In genomic region chr14:104752338-104752734, GRCh38 we compare ENCODE assay signal across 8 cellular contexts. TPM values are rescaled to one million over a fixed set of nuclear protein-coding genes. Genes with fewer than 3 reads are reported as not detected.
A peak's percentile ranks its signal among the peaks of the same experiment; 100 is the strongest.
DNase-seq lines count a peak whose midpoint lies in the region; ATAC-seq, FAIRE-seq and TF ChIP-seq lines count a peak whose summit lies in the region.

No MANE protein-coding gene starts in this region.

- intact Hi-C loops in K562 (cut with micrococcal nuclease) = loop anchor here (5.0 kb wide), 1 partner anchor 75 kb away; no protein-coding TSS in a partner anchor

- CTCF ChIA-PET in K562 (lab: Yijun Ruan, JAX; ENCODE audit: low intra/inter-chr PET ratio) = no interaction called here

- peaks cover 28% of the 10 kb centered on the region; the same call in 2 of the 3 replicates for H3K36me3 ChIP-seq in K562 (ENCODE audit: control insufficient read depth, insufficient read depth, low read length)

- peak overlapping the region; percentile 99 for H3K27ac ChIP-seq in K562 (ENCODE audit: extremely low read depth, low read depth, low read length)

- in situ Hi-C loops in K562 (cut with MboI) = no loop called here

- H3K79me2 ChIP-seq in K562 (ENCODE audit: control insufficient read depth, insufficient read depth, low read length) = peaks cover 26% of the 10 kb centered on the region

- H3K27me3 ChIP-seq in K562 (ENCODE audit: control insufficient read depth in 2 of 2, insufficient read depth in 2 of 2, low read length in 2 of 2) = no peaks in the 10 kb centered on the region

- peak overlapping the region; percentile 82 for H3K27ac Mint-ChIP-seq in activated naive CD4-positive, alpha-beta T cell treated with anti-CD3 and anti-CD28 coated beads, Interleukin-2, amount 50 U/mL, for 24 hours
- H3K27ac Mint-ChIP-seq in mesothelial cell of epicardium = peak overlapping the region; percentile 95

- peak; percentile 70 for TF ChIP-seq POLR2A in K562 (conservative IDR thresholded peaks at IDR 0.05)

- H3K4me2 ChIP-seq in K562 (ENCODE audit: insufficient read depth, low read length) = peak overlapping the region; percentile 86

- POLR2A ChIA-PET in K562 (lab: Yijun Ruan, JAX) = interaction anchor here (0.6 to 2.0 kb wide), 17 partner anchors 10 to 1222 kb away, joined by 3 to 7 read pairs (median 4); partner anchors contain the start of gene ADSS1

- H4K20me1 ChIP-seq in K562 (replicated peaks; ENCODE audit: control insufficient read depth, insufficient read depth, low read length) = 0 out of 2 replicates have a peak, but pooled peaks cover 8% of the 10 kb centered on the region

- FAIRE-seq in K562 (lab: Jason Lieb, UNC) = no peak

- peak overlapping the region; percentile 92 to 94 for H3K9ac ChIP-seq in K562 (ENCODE audit: insufficient read depth in 1 of 2, low read depth in 2 of 2, low read length in 2 of 2)

- peak overlapping the region; percentile 98 for H2AFZ ChIP-seq in K562 (ENCODE audit: low read depth, low read length)

- H3K4me1 ChIP-seq in K562 (replicated peaks in 1 of 2; ENCODE audit: control insufficient read depth in 2 of 2, insufficient read depth in 2 of 2, low read length in 2 of 2) = peaks cover 9 to 44% of the 10 kb centered on the region in 2 experiments; a peak in 3 of 5 replicates

- H3K4me3 Mint-ChIP-seq in activated naive CD4-positive, alpha-beta T cell treated with anti-CD3 and anti-CD28 coated beads, Interleukin-2, amount 50 U/mL, for 24 hours = peak overlapping the region; percentile 92
- peak overlapping the region; percentile 90 for H3K4me3 Mint-ChIP-seq in mesothelial cell of epicardium

- ATAC-seq in HG03558 (IDR thresholded peaks at IDR 0.05; ENCODE audit: extremely low read depth, unreplicated experiment) (peak; percentile 61), K562 (peak; percentile 95), HG02852 (IDR thresholded peaks at IDR 0.05; ENCODE audit: unreplicated experiment) (no peak)

- TF ChIP-seq RAD21 in K562 (CRISPR knock-in tag; conservative IDR thresholded peaks at IDR 0.05 in 1 of 2, IDR thresholded peaks at IDR 0.05 in 1 of 2) = no peak

- no peak for DNase-seq in activated naive CD4-positive, alpha-beta T cell treated with Interleukin-2 at 50 U/mL for 16 hours
- DNase-seq in K562 (ENCODE audit: extremely low read depth in 1 of 4, low spot score in 3 of 4) (no peak), mesothelial cell of epicardium (ENCODE audit: low spot score in 2 of 2, unreplicated experiment in 2 of 2) (no peak), NCI-H187 (lab: John Stamatoyannopoulos, UW) (no peak), occipital lobe (lab: John Stamatoyannopoulos, UW) (no peak)

- BruUV-seq in K562 (replicated peaks; lab: Mats Ljungman, UMichigan) = TSS peak; percentile 89

- no peak for TF ChIP-seq EP300 in K562 (IDR thresholded peaks at IDR 0.05; ENCODE audit: low read length)

- no peaks in the 10 kb centered on the region for H3K36me3 Mint-ChIP-seq in activated naive CD4-positive, alpha-beta T cell treated with anti-CD3 and anti-CD28 coated beads, Interleukin-2, amount 50 U/mL, for 24 hours
- peaks cover 2% of the 10 kb centered on the region for H3K36me3 Mint-ChIP-seq in mesothelial cell of epicardium

- no peaks in the 10 kb centered on the region for H3K9me3 Mint-ChIP-seq in activated naive CD4-positive, alpha-beta T cell treated with anti-CD3 and anti-CD28 coated beads, Interleukin-2, amount 50 U/mL, for 24 hours
- no peaks in the 10 kb centered on the region for H3K9me3 Mint-ChIP-seq in mesothelial cell of epicardium

- 0% methylated on average over 15 of the region's 32 CpGs for WGBS in K562 (ENCODE audit: insufficient coverage, low coverage, missing lambda C conversion rate)

- H3K9me3 ChIP-seq in K562 (replicated peaks; ENCODE audit: control insufficient read depth, insufficient read depth, low read depth, low read length) = 0 out of 2 replicates have a peak, but pooled peaks cover 4% of the 10 kb centered on the region

- no peaks in the 10 kb centered on the region for H3K27me3 Mint-ChIP-seq in activated naive CD4-positive, alpha-beta T cell treated with anti-CD3 and anti-CD28 coated beads, Interleukin-2, amount 50 U/mL, for 24 hours
- H3K27me3 Mint-ChIP-seq in mesothelial cell of epicardium (ENCODE audit: low read depth) = no peaks in the 10 kb centered on the region

- 0 out of 6 replicates have a peak, but pooled peaks of 1 of the 3 experiments have one; percentile 24 for TF ChIP-seq CTCF in K562 (IDR thresholded peaks at IDR 0.05 in 2 of 3, conservative IDR thresholded peaks at IDR 0.05 in 1 of 3; ENCODE audit: insufficient read depth in 2 of 3, low read depth in 1 of 3, low read length in 3 of 3)
- TF ChIP-seq CTCF in mesothelial cell of epicardium (IDR thresholded peaks at IDR 0.05; ENCODE audit: unreplicated experiment) = no peak

- peaks cover 31% of the 10 kb centered on the region for H3K4me1 Mint-ChIP-seq in activated naive CD4-positive, alpha-beta T cell treated with anti-CD3 and anti-CD28 coated beads, Interleukin-2, amount 50 U/mL, for 24 hours
- H3K4me1 Mint-ChIP-seq in mesothelial cell of epicardium = peaks cover 30% of the 10 kb centered on the region

- H3K9me1 ChIP-seq in K562 (ENCODE audit: control insufficient read depth, insufficient read depth, low read length) = no peaks in the 10 kb centered on the region

- peak overlapping the region; percentile 98 for H3K4me3 ChIP-seq in K562

RNA-seq across cellular contexts. Expression of gene SIVA1, which starts 0.6 kb away (rescaled TPM):
- total RNA-seq in K562 (2011; cell fraction: chromatin; rRNA removed; ENCODE audit: low replicate concordance) = 12.2 and 40.0 TPM in 2 replicates
- total RNA-seq in K562 (2011; cell fraction: nucleolus; rRNA removed) = 43.4 and 62.2 TPM in 2 replicates
- 31.2 and 34.7 TPM in 2 replicates for total RNA-seq in K562 (2011; cell fraction: nucleoplasm; rRNA removed)
- total RNA-seq in K562 (2014; rRNA removed) = 186 and 216 TPM in 2 replicates
- total RNA-seq in K562 (2014; rRNA removed; fragmentation: Illumina TruSeq; extraction: Trizol) = 4.8 and 6.1 TPM in 2 replicates
- 55.9 and 57.8 TPM in 2 replicates for total RNA-seq in K562 (2015; rRNA removed; fragmentation: Illumina TruSeq; extraction: Trizol)
- total RNA-seq in K562 (2021) = 111 and 113 TPM in 2 replicates
- 54.2 and 66.2 TPM in 2 replicates for polyA plus RNA-seq in K562 (2011; rRNA removed)
- 115 and 354 TPM in 2 replicates for polyA plus RNA-seq in K562 (2011; cell fraction: cytosol; rRNA removed)
- polyA plus RNA-seq in K562 (2011; cell fraction: nucleus; rRNA removed) = 75.6 and 121 TPM in 2 replicates
- 69.5 and 80.9 TPM in 2 replicates for polyA plus RNA-seq in K562 (2012)
- 7.8 and 43.9 TPM in 2 replicates for polyA plus RNA-seq in K562 (2014; fragmentation: Illumina TruSeq; extraction: Trizol)
- 10 to 100 TPM in 1 of 2 experiments, 1 to 10 TPM in 1; 4.2 to 20.6 TPM for polyA plus RNA-seq in K562 (2014; fragmentation: Nextera tagmentation; extraction: Ambion mirVana)
- 138 and 148 TPM in 2 replicates for polyA plus RNA-seq in K562 (2014; rRNA removed)
- 6.6 and 10.6 TPM in 2 replicates for polyA minus RNA-seq in K562 (2011; rRNA and poly(A)+ RNA removed)
- 31.0 and 34.2 TPM in 2 replicates for polyA minus RNA-seq in K562 (2011; cell fraction: cytosol; rRNA and poly(A)+ RNA removed)
- polyA minus RNA-seq in K562 (2011; cell fraction: nucleus; rRNA and poly(A)+ RNA removed) = 16.2 and 20.1 TPM in 2 replicates
- 68.7 to 70.9 TPM (median 70.9 TPM) in 3 replicates for total RNA-seq in mesothelial cell of epicardium
- total RNA-seq in occipital lobe = 21.2 TPM

RNA-seq across cellular contexts. Expression of gene ADSS1, which starts 28.3 kb away (rescaled TPM):
- total RNA-seq in K562 (2011; cell fraction: chromatin; rRNA removed; ENCODE audit: low replicate concordance) = 17.1 and 35.0 TPM in 2 replicates
- 12.5 and 17.5 TPM in 2 replicates for total RNA-seq in K562 (2011; cell fraction: nucleolus; rRNA removed)
- 16.8 and 20.0 TPM in 2 replicates for total RNA-seq in K562 (2011; cell fraction: nucleoplasm; rRNA removed)
- 4.4 and 5.9 TPM in 2 replicates for total RNA-seq in K562 (2014; rRNA removed)
- total RNA-seq in K562 (2014; rRNA removed; fragmentation: Illumina TruSeq; extraction: Trizol) = 2.0 and 2.2 TPM in 2 replicates
- 3.5 and 3.6 TPM in 2 replicates for total RNA-seq in K562 (2015; rRNA removed; fragmentation: Illumina TruSeq; extraction: Trizol)
- 4.2 and 4.9 TPM in 2 replicates for total RNA-seq in K562 (2021)
- polyA plus RNA-seq in K562 (2011; rRNA removed) = 4.2 and 5.2 TPM in 2 replicates
- polyA plus RNA-seq in K562 (2011; cell fraction: cytosol; rRNA removed) = 2.7 and 4.0 TPM in 2 replicates
- 39.1 and 54.9 TPM in 2 replicates for polyA plus RNA-seq in K562 (2011; cell fraction: nucleus; rRNA removed)
- 6.0 and 16.4 TPM in 2 replicates for polyA plus RNA-seq in K562 (2012)
- 3.9 and 4.3 TPM in 2 replicates for polyA plus RNA-seq in K562 (2014; fragmentation: Illumina TruSeq; extraction: Trizol)
- polyA plus RNA-seq in K562 (2014; fragmentation: Nextera tagmentation; extraction: Ambion mirVana) = under 1 TPM; 0.53 to 0.74 TPM
- polyA plus RNA-seq in K562 (2014; rRNA removed) = 3.6 and 5.3 TPM in 2 replicates
- polyA minus RNA-seq in K562 (2011; rRNA and poly(A)+ RNA removed) = 2.6 and 2.7 TPM in 2 replicates
- 1.3 and 1.6 TPM in 2 replicates for polyA minus RNA-seq in K562 (2011; cell fraction: cytosol; rRNA and poly(A)+ RNA removed)
- polyA minus RNA-seq in K562 (2011; cell fraction: nucleus; rRNA and poly(A)+ RNA removed) = 6.4 and 9.8 TPM in 2 replicates
- total RNA-seq in mesothelial cell of epicardium = 14.1 to 17.1 TPM (median 14.4 TPM) in 3 replicates
- total RNA-seq in occipital lobe = 4.8 TPM

RNA-seq across cellular contexts. Expression of gene AKT1, which starts 43.2 kb away (rescaled TPM):
- 90.8 and 209 TPM in 2 replicates for total RNA-seq in K562 (2011; cell fraction: chromatin; rRNA removed; ENCODE audit: low replicate concordance)
- total RNA-seq in K562 (2011; cell fraction: nucleolus; rRNA removed) = 135 and 136 TPM in 2 replicates
- 81.8 and 88.4 TPM in 2 replicates for total RNA-seq in K562 (2011; cell fraction: nucleoplasm; rRNA removed)
- 80.1 and 91.2 TPM in 2 replicates for total RNA-seq in K562 (2014; rRNA removed)
- 25.9 and 37.5 TPM in 2 replicates for total RNA-seq in K562 (2014; rRNA removed; fragmentation: Illumina TruSeq; extraction: Trizol)
- 74.5 and 75.1 TPM in 2 replicates for total RNA-seq in K562 (2015; rRNA removed; fragmentation: Illumina TruSeq; extraction: Trizol)
- 117 and 132 TPM in 2 replicates for total RNA-seq in K562 (2021)
- 71.8 and 79.3 TPM in 2 replicates for polyA plus RNA-seq in K562 (2011; rRNA removed)
- 96.5 and 143 TPM in 2 replicates for polyA plus RNA-seq in K562 (2011; cell fraction: cytosol; rRNA removed)
- polyA plus RNA-seq in K562 (2011; cell fraction: nucleus; rRNA removed) = 217 and 312 TPM in 2 replicates
- polyA plus RNA-seq in K562 (2012) = 86.9 and 120 TPM in 2 replicates
- polyA plus RNA-seq in K562 (2014; fragmentation: Illumina TruSeq; extraction: Trizol) = 82.0 and 89.7 TPM in 2 replicates
- polyA plus RNA-seq in K562 (2014; fragmentation: Nextera tagmentation; extraction: Ambion mirVana) = 1 to 10 TPM in 1 of 2 experiments, under 1 TPM in 1; 0.49 to 1.3 TPM
- polyA plus RNA-seq in K562 (2014; rRNA removed) = 106 TPM in 2 replicates
- polyA minus RNA-seq in K562 (2011; rRNA and poly(A)+ RNA removed) = 41.9 and 67.3 TPM in 2 replicates
- polyA minus RNA-seq in K562 (2011; cell fraction: cytosol; rRNA and poly(A)+ RNA removed) = 64.3 and 80.4 TPM in 2 replicates
- polyA minus RNA-seq in K562 (2011; cell fraction: nucleus; rRNA and poly(A)+ RNA removed) = 29.8 and 38.1 TPM in 2 replicates
- 116 to 122 TPM (median 117 TPM) in 3 replicates for total RNA-seq in mesothelial cell of epicardium
- total RNA-seq in occipital lobe = 102 TPM

RNA-seq across cellular contexts. Expression of gene ZBTB42, which starts 48.6 kb away (rescaled TPM):
- 3.2 and 14.3 TPM in 2 replicates for total RNA-seq in K562 (2011; cell fraction: chromatin; rRNA removed; ENCODE audit: low replicate concordance)
- 17.5 and 19.2 TPM in 2 replicates for total RNA-seq in K562 (2011; cell fraction: nucleolus; rRNA removed)
- 7.6 and 8.4 TPM in 2 replicates for total RNA-seq in K562 (2011; cell fraction: nucleoplasm; rRNA removed)
- total RNA-seq in K562 (2014; rRNA removed) = 5.5 and 7.2 TPM in 2 replicates
- total RNA-seq in K562 (2014; rRNA removed; fragmentation: Illumina TruSeq; extraction: Trizol) = 1.4 and 1.5 TPM in 2 replicates
- 5.1 TPM in 2 replicates for total RNA-seq in K562 (2015; rRNA removed; fragmentation: Illumina TruSeq; extraction: Trizol)
- 7.4 and 8.5 TPM in 2 replicates for total RNA-seq in K562 (2021)
- 2.2 and 2.4 TPM in 2 replicates for polyA plus RNA-seq in K562 (2011; rRNA removed)
- 3.5 and 9.0 TPM in 2 replicates for polyA plus RNA-seq in K562 (2011; cell fraction: cytosol; rRNA removed)
- 3.6 and 6.6 TPM in 2 replicates for polyA plus RNA-seq in K562 (2011; cell fraction: nucleus; rRNA removed)
- 4.5 and 5.8 TPM in 2 replicates for polyA plus RNA-seq in K562 (2012)
- polyA plus RNA-seq in K562 (2014; fragmentation: Illumina TruSeq; extraction: Trizol) = 2.4 and 4.5 TPM in 2 replicates
- polyA plus RNA-seq in K562 (2014; fragmentation: Nextera tagmentation; extraction: Ambion mirVana) = under 1 TPM; 0.03 to 0.08 TPM
- polyA plus RNA-seq in K562 (2014; rRNA removed) = 2.9 and 3.7 TPM in 2 replicates
- 2.9 and 4.9 TPM in 2 replicates for polyA minus RNA-seq in K562 (2011; rRNA and poly(A)+ RNA removed)
- 6.0 and 8.7 TPM in 2 replicates for polyA minus RNA-seq in K562 (2011; cell fraction: cytosol; rRNA and poly(A)+ RNA removed)
- polyA minus RNA-seq in K562 (2011; cell fraction: nucleus; rRNA and poly(A)+ RNA removed) = 12.0 and 13.1 TPM in 2 replicates
- 5.8 to 6.7 TPM (median 6.2 TPM) in 3 replicates for total RNA-seq in mesothelial cell of epicardium
- 0.94 TPM for total RNA-seq in occipital lobe
